In the genomic region with DNA sequence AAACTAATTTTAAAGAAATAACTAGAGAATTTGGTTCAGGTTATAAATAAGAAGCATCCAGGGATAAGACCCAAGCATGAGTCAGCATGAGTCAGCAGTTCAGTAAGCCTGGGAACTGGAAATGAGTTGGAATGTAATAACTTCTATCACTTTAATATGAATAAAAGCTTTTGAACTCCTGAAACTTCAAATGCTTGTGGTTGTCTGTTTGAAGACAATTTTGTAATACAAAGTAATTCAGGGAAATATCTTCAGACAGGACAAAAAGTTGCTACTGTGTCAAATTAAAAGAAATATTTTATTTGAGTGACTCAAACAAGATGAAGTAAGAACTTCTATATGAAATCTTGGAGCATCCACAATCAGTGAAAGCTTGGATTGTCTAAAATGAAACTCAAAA, we compare ENCODE assay signal across 11 cellular contexts.
DNase-seq lines count a peak whose midpoint lies in the region; ATAC-seq and TF ChIP-seq lines count a peak whose summit lies in the region.
"Had no signal": no experiment of that assay in that cellular context is flagged by ENCODE, and none has a peak within 500 bp of the region (broad histone marks: within the 10 kb centered on the region; RNA-seq: fewer than 3 reads in every experiment).

No MANE protein-coding gene starts in this region.

- no peak overlapping the region for H3K27ac ChIP-seq in upper lobe of right lung

- ATAC-seq in upper lobe of right lung = no peak

- no peak for TF ChIP-seq CTCF in AG09319 (IDR thresholded peaks at IDR 0.05; ENCODE audit: low read depth, low read length)
- no peak for TF ChIP-seq CTCF in choroid plexus epithelial cell (conservative IDR thresholded peaks at IDR 0.05; ENCODE audit: low read depth, low read length)
- no peak for TF ChIP-seq CTCF in glutamatergic neuron (IDR thresholded peaks at IDR 0.05; ENCODE audit: partially characterized antibody, unreplicated experiment)
- TF ChIP-seq CTCF in upper lobe of right lung (IDR thresholded peaks at IDR 0.05) = no peak

- intact Hi-C loops in upper lobe of right lung (cut with DNase I) = no loop called here

- H3K9me3 ChIP-seq in upper lobe of right lung = no peaks in the 10 kb centered on the region

- H3K4me3 ChIP-seq in choroid plexus epithelial cell (ENCODE audit: low read depth, low read length) (no peak overlapping the region), upper lobe of right lung (no peak overlapping the region)

- DNase-seq in AG09319 (ENCODE audit: extremely low read depth, low read depth) = peak; percentile 79
- peak; percentile 75 for DNase-seq in LoVo (ENCODE audit: low spot score)
- peak; percentile 96 for DNase-seq in choroid plexus epithelial cell (ENCODE audit: low read depth)
- peak; percentile 9 for DNase-seq in medulla oblongata (ENCODE audit: extremely low spot score)
- DNase-seq in stimulated activated CD4-positive, alpha-beta T cell treated with anti-CD3 and anti-CD28 coated beads, Interleukin-4, amount 100 ng/mL, for 1 hour = no peak
- no peak for DNase-seq in glutamatergic neuron
- DNase-seq in upper lobe of right lung = no peak
- no peak for DNase-seq in islet precursor cell
- DNase-seq: aorta, DND-41 had no signal

- H3K27me3 Mint-ChIP-seq in glutamatergic neuron (ENCODE audit: unreplicated experiment) = peaks cover 3% of the 10 kb centered on the region

- no peaks in the 10 kb centered on the region for H3K4me1 ChIP-seq in upper lobe of right lung

- H3K27ac Mint-ChIP-seq in glutamatergic neuron (ENCODE audit: unreplicated experiment) = no peak overlapping the region

- no peaks in the 10 kb centered on the region for H3K36me3 Mint-ChIP-seq in glutamatergic neuron (ENCODE audit: unreplicated experiment)

- no peaks in the 10 kb centered on the region for H3K4me1 Mint-ChIP-seq in glutamatergic neuron (ENCODE audit: low read depth, unreplicated experiment)

- no peaks in the 10 kb centered on the region for H3K9me3 Mint-ChIP-seq in glutamatergic neuron (ENCODE audit: unreplicated experiment)
- H3K9me3 Mint-ChIP-seq: neural crest cell had no signal

- H3K4me3 Mint-ChIP-seq in glutamatergic neuron (ENCODE audit: unreplicated experiment) = no peak overlapping the region
- H3K4me3 Mint-ChIP-seq: neural crest cell had no signal

- no peaks in the 10 kb centered on the region for H3K36me3 ChIP-seq in upper lobe of right lung

- H3K27me3 ChIP-seq in upper lobe of right lung = no peaks in the 10 kb centered on the region

Comparison
In these comparisons a context has a peak if more than half of its experiments do, and no peak if none do; other contexts are left out.
1. DNase-seq: peak in AG09319 (single experiment), LoVo (single experiment), choroid plexus epithelial cell (single experiment) and medulla oblongata (single experiment); none in stimulated activated CD4-positive, alpha-beta T cell treated with anti-CD3 and anti-CD28 coated beads, Interleukin-4, amount 100 ng/mL, for 1 hour (single experiment), glutamatergic neuron (single experiment), upper lobe of right lung (single experiment) and islet precursor cell (single experiment).